ENCODE assay signal across 34 cellular contexts in genomic region chr20:14319704-14320103, GRCh38. TPM values are rescaled to one million over a fixed set of nuclear protein-coding genes. Genes with fewer than 3 reads are reported as not detected.
"Had no signal": no experiment of that assay in that cellular context is flagged by ENCODE, and none has a peak within 500 bp of the region (broad histone marks: within the 10 kb centered on the region; RNA-seq: fewer than 3 reads in every experiment).

No MANE protein-coding gene starts in this region.

- DNase-seq: activated B cell treated with CpG ODN at 0.5 μM for 24 hours; activated CD4-positive, alpha-beta memory T cell treated with anti-CD3 and anti-CD28 coated beads for 36 hours; activated CD4-positive, alpha-beta T cell treated with anti-CD3 and anti-CD28 coated beads for 4 hours; activated CD4-positive, alpha-beta T cell treated with anti-CD3 and anti-CD28 coated beads, Interleukin-2, amount 10 ng/mL, durations not matched to agents 24 days and 14 days; activated CD4-positive, alpha-beta T cell treated with anti-CD3 and anti-CD28 coated beads, Interleukin-2, amount 50 U/mL, for 1 hour; activated CD4-positive, alpha-beta T cell treated with anti-CD3 and anti-CD28 coated beads, Interleukin-2, amount 50 U/mL, for 4 hours; activated CD4-positive, CD25-positive, alpha-beta regulatory T cell treated with anti-CD3 and anti-CD28 coated beads, Interleukin-2, amount 50 U/mL, for 72 hours; activated CD8-positive, alpha-beta memory T cell treated with anti-CD3 and anti-CD28 coated beads, Interleukin-2, amount 50 U/mL, for 4 hours; activated CD8-positive, alpha-beta T cell treated with anti-CD3 and anti-CD28 coated beads for 36 hours; activated effector memory CD4-positive, alpha-beta T cell treated with anti-CD3 and anti-CD28 coated beads, Interleukin-2, amount 50 U/mL, for 16 hours; activated gamma-delta T cell treated with Interleukin-2 at 50 U/mL for 16 hours; activated naive CD4-positive, alpha-beta T cell; activated naive CD4-positive, alpha-beta T cell treated with anti-CD3 and anti-CD28 coated beads for 36 hours; activated naive CD4-positive, alpha-beta T cell treated with anti-CD3 and anti-CD28 coated beads, Interleukin-2, amount 50 U/mL, for 16 hours; activated naive CD8-positive, alpha-beta T cell treated with anti-CD3 and anti-CD28 coated beads for 36 hours; activated T-cell treated with anti-CD3 and anti-CD28 coated beads for 4 hours; activated T-cell treated with anti-CD3 and anti-CD28 coated beads, Interleukin-2, amount 50 U/mL, for 1 hour; activated T-cell treated with anti-CD3 and anti-CD28 coated beads, Interleukin-2, amount 50 U/mL, for 4 hours; activated T-cell treated with anti-CD3 and anti-CD28 coated beads, Interleukin-2, amount 50 U/mL, for 72 hours; adrenal gland; amniotic stem cell; aorta; body of pancreas; brain microvascular endothelial cell; central memory CD4-positive, alpha-beta T cell; T-helper 1 cell; T-helper 2 cell; T-helper 9 cell had no signal

- H3K4me3 ChIP-seq: adrenal gland, body of pancreas, breast epithelium had no signal

- H3K27ac ChIP-seq: adrenal gland, body of pancreas, brain microvascular endothelial cell, breast epithelium, VCaP had no signal

- H3K27me3 ChIP-seq: adrenal gland, body of pancreas, brain microvascular endothelial cell, breast epithelium had no signal

- H3K36me3 ChIP-seq: adrenal gland, brain microvascular endothelial cell, breast epithelium had no signal

- H3K4me1 ChIP-seq: adrenal gland, body of pancreas, breast epithelium had no signal

- H3K9me3 ChIP-seq: adrenal gland, body of pancreas, breast epithelium had no signal

- ATAC-seq: activated CD8-positive, alpha-beta T cell treated with anti-CD3 and anti-CD28 coated beads for 36 hours; activated naive CD4-positive, alpha-beta T cell treated with anti-CD3 and anti-CD28 coated beads, Interleukin-2, amount 50 U/mL, for 72 hours; activated T-cell treated with anti-CD3 and anti-CD28 coated beads, Interleukin-2, amount 50 U/mL, for 4 hours; activated T-cell treated with anti-CD3 and anti-CD28 coated beads, Interleukin-2, amount 50 U/mL, for 72 hours; activated T-helper 17 cell treated with anti-CD3 and anti-CD28 coated beads, Interleukin-2, amount 50 U/mL, for 72 hours; body of pancreas had no signal

RNA-seq across cellular contexts. Expression of gene FLRT3, which starts 17.7 kb away (rescaled TPM):
- total RNA-seq: activated B cell treated with CpG ODN at 0.5 μM for 24 hours; activated CD4-positive, alpha-beta memory T cell treated with anti-CD3 and anti-CD28 coated beads for 36 hours; activated CD4-positive, alpha-beta T cell treated with anti-CD3 and anti-CD28 coated beads, Interleukin-2, amount 10 ng/mL, durations not matched to agents 24 days and 14 days; activated CD8-positive, alpha-beta memory T cell treated with anti-CD3 and anti-CD28 coated beads for 36 hours; activated CD8-positive, alpha-beta T cell treated with anti-CD3 and anti-CD28 coated beads for 36 hours; activated naive CD4-positive, alpha-beta T cell treated with anti-CD3 and anti-CD28 coated beads for 36 hours; activated naive CD4-positive, alpha-beta T cell treated with anti-CD3 and anti-CD28 coated beads, Interleukin-2, amount 50 U/mL, for 72 hours; activated naive CD8-positive, alpha-beta T cell treated with anti-CD3 and anti-CD28 coated beads for 36 hours; activated T-cell treated with anti-CD3 and anti-CD28 coated beads, Interleukin-2, amount 50 U/mL, for 4 hours; activated T-cell treated with anti-CD3 and anti-CD28 coated beads, Interleukin-2, amount 50 U/mL, for 72 hours; activated T-helper 1 cell treated with anti-CD3 and anti-CD28 coated beads, Interleukin-12 subunit alpha, Interleukin-12 subunit beta, Interleukin-2, Interleukin-4 antibody, amounts not matched to agents 30 ng/mL and 10 ng/mL and 1 ng/mL, durations not matched to agents 14 hours and 24 hours and 36 hours; activated T-helper 17 cell treated with anti-CD3 and anti-CD28 coated beads, Interleukin-2, amount 50 U/mL, for 72 hours had no signal
